Comparison of ENCODE assay signal across 7 cellular contexts in genomic region chr16:57235128-57236092, GRCh38. TPM values are rescaled to one million over a fixed set of nuclear protein-coding genes. Genes with fewer than 3 reads are reported as not detected.
A peak's percentile ranks its signal among the peaks of the same experiment; 100 is the strongest.
DNase-seq lines count a peak whose midpoint lies in the region; ATAC-seq, FAIRE-seq and TF ChIP-seq lines count a peak whose summit lies in the region.

No MANE protein-coding gene starts in this region.

- ATAC-seq in activated naive CD8-positive, alpha-beta T cell treated with anti-CD3 and anti-CD28 coated beads, Interleukin-2, amount 50 U/mL, for 24 hours: peak; percentile 92
- peak; percentile 74 to 88 (median 84) for ATAC-seq in pancreas
- no peak for ATAC-seq in HG03196 (IDR thresholded peaks at IDR 0.05; ENCODE audit: unreplicated experiment)

- H3K27ac ChIP-seq in GM23248 (peak overlapping the region; percentile 44), pancreas (peak overlapping the region in 2 of 4 donors; percentile 41 to 51), PC-9 (no peak overlapping the region)

- H3K27ac Mint-ChIP-seq in activated naive CD8-positive, alpha-beta T cell treated with anti-CD3 and anti-CD28 coated beads, Interleukin-2, amount 50 U/mL, for 24 hours: no peak overlapping the region
- H3K27ac Mint-ChIP-seq in osteocyte (ENCODE audit: unreplicated experiment): no peak overlapping the region

- FAIRE-seq in pancreas (lab: Jason Lieb, UNC): no peak

- H3F3A ChIP-seq in GM23248 (ENCODE audit: insufficient read depth) (peaks cover 29% of the 10 kb centered on the region), PC-9 (ENCODE audit: insufficient read depth, low read depth) (peaks cover 4% of the 10 kb centered on the region)

- POLR2A ChIA-PET in PC-9 (lab: Charles Lee; ENCODE audit: unreplicated experiment): interaction anchor here (0.7 kb wide), 1 partner anchor 14 kb away, joined by 3 read pairs; no protein-coding TSS in a partner anchor

- peaks cover 64% of the 10 kb centered on the region for H3K36me3 ChIP-seq in GM23248 (ENCODE audit: low read depth)
- H3K36me3 ChIP-seq in pancreas: peaks cover 3 to 53% (median 31%) of the 10 kb centered on the region in 3 donors
- H3K36me3 ChIP-seq in PC-9 (ENCODE audit: low read depth): peaks cover 29% of the 10 kb centered on the region; the same call in 1 of the 2 replicates

- H2AFZ ChIP-seq in GM23248 (no peak overlapping the region), PC-9 (no peak overlapping the region)

- H3K4me3 ChIP-seq in GM23248 (no peak overlapping the region), pancreas (no peak overlapping the region), PC-9 (no peak overlapping the region)

- BruUV-seq in PC-9 (replicated peaks; lab: Mats Ljungman, UMichigan): no TSS peak

- TF ChIP-seq CTCF in pancreas (IDR thresholded peaks at IDR 0.05): no peak
- no peak for TF ChIP-seq CTCF in osteocyte (IDR thresholded peaks at IDR 0.05)
- no peak for TF ChIP-seq CTCF in PC-9 (conservative IDR thresholded peaks at IDR 0.05)

- H3K9me2 ChIP-seq in GM23248 (ENCODE audit: insufficient read depth) (no peaks in the 10 kb centered on the region), PC-9 (ENCODE audit: insufficient read depth) (no peaks in the 10 kb centered on the region)

- no peak overlapping the region for H3K4me3 Mint-ChIP-seq in activated naive CD8-positive, alpha-beta T cell treated with anti-CD3 and anti-CD28 coated beads, Interleukin-2, amount 50 U/mL, for 24 hours
- no peak overlapping the region for H3K4me3 Mint-ChIP-seq in osteocyte (ENCODE audit: unreplicated experiment)

- peaks cover 54% of the 10 kb centered on the region for H3K36me3 Mint-ChIP-seq in activated naive CD8-positive, alpha-beta T cell treated with anti-CD3 and anti-CD28 coated beads, Interleukin-2, amount 50 U/mL, for 24 hours (ENCODE audit: low read depth)
- H3K36me3 Mint-ChIP-seq in osteocyte (ENCODE audit: unreplicated experiment): peaks cover 63% of the 10 kb centered on the region

- H3K4me2 ChIP-seq in GM23248 (ENCODE audit: unreplicated experiment) (no peak overlapping the region), PC-9 (no peak overlapping the region)

- in situ Hi-C loops in GM23248 (cut with MboI): no loop called here

- no peaks in the 10 kb centered on the region for H3K79me2 ChIP-seq in GM23248 (ENCODE audit: insufficient read depth)
- H3K79me2 ChIP-seq in PC-9 (ENCODE audit: low read depth): no peaks in the 10 kb centered on the region

- intact Hi-C loops in pancreas (cut with DNase I): no loop called here
- intact Hi-C loops in PC-9 (cut with micrococcal nuclease; ENCODE audit: unreplicated experiment): no loop called here

- CTCF ChIA-PET in PC-9 (lab: Charles Lee): no interaction called here

- no peaks in the 10 kb centered on the region for H3K27me3 Mint-ChIP-seq in activated naive CD8-positive, alpha-beta T cell treated with anti-CD3 and anti-CD28 coated beads, Interleukin-2, amount 50 U/mL, for 24 hours
- H3K27me3 Mint-ChIP-seq in osteocyte (ENCODE audit: unreplicated experiment): no peaks in the 10 kb centered on the region

- 59 to 61% methylated on average over 8 of the region's 8 CpGs for WGBS in GM23248 (ENCODE audit: low coverage in 1 of 2, low lambda C conversion rate in 2 of 2, missing lambda C conversion rate in 2 of 2), 2 experiments
- WGBS in pancreas, 2 donors: 50% methylated on average over 8 of the region's 8 CpGs

- no peaks in the 10 kb centered on the region for H3K9me3 Mint-ChIP-seq in activated naive CD8-positive, alpha-beta T cell treated with anti-CD3 and anti-CD28 coated beads, Interleukin-2, amount 50 U/mL, for 24 hours
- peaks cover 5% of the 10 kb centered on the region for H3K9me3 Mint-ChIP-seq in osteocyte (ENCODE audit: unreplicated experiment)

- H3K9me3 ChIP-seq in GM23248 (ENCODE audit: low read depth) (no peaks in the 10 kb centered on the region), pancreas (no peaks in the 10 kb centered on the region), PC-9 (ENCODE audit: insufficient read depth, low read depth) (no peaks in the 10 kb centered on the region)

- H3K27me3 ChIP-seq in GM23248 (replicated peaks; ENCODE audit: insufficient read depth) (no peaks in the 10 kb centered on the region), pancreas (no peaks in the 10 kb centered on the region), PC-9 (ENCODE audit: insufficient read depth, low read depth) (no peaks in the 10 kb centered on the region)

- peaks cover 4% of the 10 kb centered on the region for H3K4me1 ChIP-seq in GM23248 (ENCODE audit: insufficient read depth)
- H3K4me1 ChIP-seq in pancreas: peaks cover 0 to 20% (median 9%) of the 10 kb centered on the region in 3 donors
- no peaks in the 10 kb centered on the region for H3K4me1 ChIP-seq in PC-9 (replicated peaks; ENCODE audit: insufficient read depth)

- peaks cover 14% of the 10 kb centered on the region for H3K4me1 Mint-ChIP-seq in activated naive CD8-positive, alpha-beta T cell treated with anti-CD3 and anti-CD28 coated beads, Interleukin-2, amount 50 U/mL, for 24 hours
- no peaks in the 10 kb centered on the region for H3K4me1 Mint-ChIP-seq in osteocyte (ENCODE audit: unreplicated experiment)

- peak; percentile 72 for DNase-seq in GM23248
- DNase-seq in NCI-H187 treated with DMSO at 0.1 percent for 48 hours (lab: John Stamatoyannopoulos, UW): peak; percentile 65
- DNase-seq in activated naive CD8-positive, alpha-beta T cell treated with anti-CD3 and anti-CD28 coated beads, Interleukin-2, amount 50 U/mL, for 24 hours: no peak
- DNase-seq in pancreas: no peak
- DNase-seq in osteocyte (ENCODE audit: extremely low spot score, unreplicated experiment): no peak
- no peak for DNase-seq in PC-9

- H3K9ac ChIP-seq in GM23248: no peak overlapping the region

- no peaks in the 10 kb centered on the region for H4K20me1 ChIP-seq in GM23248 (ENCODE audit: insufficient read depth)
- H4K20me1 ChIP-seq in PC-9 (ENCODE audit: insufficient read depth): no peaks in the 10 kb centered on the region

RNA-seq across cellular contexts. Expression of gene ARL2BP, which starts 9.6 kb away (rescaled TPM):
- 116 and 136 TPM in 2 replicates for total RNA-seq in GM23248 (2014; rRNA removed; shearing (Covaris generic))
- polyA plus RNA-seq in GM23248 (2016; fragmentation: Nextera tagmentation; extraction: Ambion mirVana): 111 and 114 TPM in 2 replicates
- 10 to 100 TPM; 12.3 to 22.5 (median 14.7) TPM for total RNA-seq in pancreas
- polyA plus RNA-seq in pancreas: 10 to 100 TPM; 10.8 to 20.2 TPM
- total RNA-seq in osteocyte: 61.8 and 67.4 TPM in 2 replicates
- total RNA-seq in PC-9 (2021): 19.8 and 23.6 TPM in 2 replicates

RNA-seq across cellular contexts. Expression of gene PLLP, which starts 49.1 kb away (rescaled TPM):
- total RNA-seq in GM23248 (2014; rRNA removed; shearing (Covaris generic)): not detected in 2 replicates
- polyA plus RNA-seq in GM23248 (2016; fragmentation: Nextera tagmentation; extraction: Ambion mirVana): 0.44 and 0.46 TPM in 2 replicates
- 10 to 100 TPM; 10.8 to 29.9 (median 22.5) TPM for total RNA-seq in pancreas
- polyA plus RNA-seq in pancreas: 10 to 100 TPM; 22.2 to 34.3 TPM
- 0.30 and 1.2 TPM in 2 replicates for total RNA-seq in osteocyte
- total RNA-seq in PC-9 (2021): 1.8 and 2.8 TPM in 2 replicates

RNA-seq across cellular contexts. Expression of gene RSPRY1, which starts 49.3 kb away (rescaled TPM):
- 34.7 and 42.7 TPM in 2 replicates for total RNA-seq in GM23248 (2014; rRNA removed; shearing (Covaris generic))
- polyA plus RNA-seq in GM23248 (2016; fragmentation: Nextera tagmentation; extraction: Ambion mirVana) (39.1 and 43.9 TPM in 2 replicates), pancreas (10 to 100 TPM in 1 of 2 donors, 1 to 10 TPM in 1; 6.9 to 12.5 TPM)
- total RNA-seq in pancreas (10 to 100 TPM; 16.7 to 21.9 (median 19.2) TPM), osteocyte (49.3 and 50.8 TPM in 2 replicates), PC-9 (2021) (26.2 and 26.3 TPM in 2 replicates)

RNA-seq across cellular contexts. Expression of gene PSME3IP1, which starts 49.6 kb away (rescaled TPM):
- 39.7 and 42.2 TPM in 2 replicates for total RNA-seq in GM23248 (2014; rRNA removed; shearing (Covaris generic))
- polyA plus RNA-seq in GM23248 (2016; fragmentation: Nextera tagmentation; extraction: Ambion mirVana) (58.9 and 67.7 TPM in 2 replicates), pancreas (10 to 100 TPM; 38.5 to 63.3 TPM)
- total RNA-seq in pancreas (10 to 100 TPM; 27.9 to 39.2 (median 29.7) TPM), osteocyte (81.2 and 83.1 TPM in 2 replicates), PC-9 (2021) (92.4 and 121 TPM in 2 replicates)

Comparison
In these comparisons a context has a peak if more than half of its experiments do, and no peak if none do; other contexts are left out.
1. DNase-seq: peak in GM23248 (single experiment) and NCI-H187 treated with DMSO at 0.1 percent for 48 hours (single experiment); none in activated naive CD8-positive, alpha-beta T cell treated with anti-CD3 and anti-CD28 coated beads, Interleukin-2, amount 50 U/mL, for 24 hours (single experiment), pancreas (0 of 6), osteocyte (single experiment) and PC-9 (0 of 2).